1 cellular context compared by ENCODE assay signal in the genomic region with DNA sequence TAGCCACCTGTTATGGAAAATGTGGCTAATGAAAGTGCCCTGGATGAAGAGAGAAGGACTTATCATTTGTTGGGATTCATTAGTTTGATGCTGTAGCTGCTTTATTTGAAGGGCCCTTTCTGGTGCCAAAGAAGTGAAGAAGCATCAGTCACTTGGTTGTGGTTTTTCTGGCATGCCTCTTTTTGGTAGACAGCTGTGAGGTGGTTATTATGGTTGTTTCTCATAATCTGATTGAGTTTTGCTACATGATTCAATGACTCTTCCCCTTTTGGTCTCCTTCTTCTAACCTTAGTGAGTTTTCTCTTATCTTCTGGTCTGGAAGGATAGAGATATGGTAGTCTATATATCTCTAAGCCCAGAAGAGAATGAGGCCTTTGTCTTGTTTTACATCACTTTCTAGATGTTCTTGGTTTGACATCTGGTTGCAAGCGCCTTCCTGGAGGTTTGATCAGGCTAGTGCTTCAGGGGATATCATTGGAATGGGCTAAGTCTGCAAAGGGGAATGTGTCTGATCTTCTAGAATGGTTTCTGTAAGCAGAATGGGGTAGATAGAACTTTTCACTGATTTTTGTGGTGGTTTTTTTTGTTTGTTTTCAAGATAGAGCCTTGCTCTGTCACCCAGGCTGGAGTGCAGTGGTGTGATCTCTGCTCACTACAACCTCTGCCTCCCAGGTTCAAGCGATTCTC.
A peak's percentile ranks its signal among the peaks of the same experiment; 100 is the strongest.
TF ChIP-seq lines count a peak whose summit lies in the region.

No MANE protein-coding gene starts in this region.

TF ChIP-seq in GM12878, 131 proteins besides CTCF, POLR2A, EP300 and RAD21 (continued from another document):
- no peak for TF ChIP-seq KDM1A (IDR thresholded peaks at IDR 0.05; ENCODE audit: borderline replicate concordance)
- TF ChIP-seq YY1 (IDR thresholded peaks at IDR 0.05; ENCODE audit: low read depth, low read length) = no peak
- TF ChIP-seq STAT1 (conservative IDR thresholded peaks at IDR 0.05) = no peak
- TF ChIP-seq RUNX3 (IDR thresholded peaks at IDR 0.05; ENCODE audit: low read length) = peak; percentile 89
- no peak for TF ChIP-seq MEF2B (IDR thresholded peaks at IDR 0.05; ENCODE audit: partially characterized antibody, poor library complexity, severe bottlenecking)
- peak; percentile 39; the same call in 1 of the 2 replicates for TF ChIP-seq SPI1 (IDR thresholded peaks at IDR 0.05; ENCODE audit: borderline replicate concordance, insufficient read depth, low read depth, low read length)
- TF ChIP-seq TCF7 (IDR thresholded peaks at IDR 0.05; ENCODE audit: borderline replicate concordance) = no peak
- TF ChIP-seq CBFB (IDR thresholded peaks at IDR 0.05; ENCODE audit: low read depth) = 0 out of 2 replicates have a peak, but pooled peaks have one; percentile 41
- no peak for TF ChIP-seq JUND (IDR thresholded peaks at IDR 0.05; ENCODE audit: low read depth, low read length)
